In the genomic region with DNA sequence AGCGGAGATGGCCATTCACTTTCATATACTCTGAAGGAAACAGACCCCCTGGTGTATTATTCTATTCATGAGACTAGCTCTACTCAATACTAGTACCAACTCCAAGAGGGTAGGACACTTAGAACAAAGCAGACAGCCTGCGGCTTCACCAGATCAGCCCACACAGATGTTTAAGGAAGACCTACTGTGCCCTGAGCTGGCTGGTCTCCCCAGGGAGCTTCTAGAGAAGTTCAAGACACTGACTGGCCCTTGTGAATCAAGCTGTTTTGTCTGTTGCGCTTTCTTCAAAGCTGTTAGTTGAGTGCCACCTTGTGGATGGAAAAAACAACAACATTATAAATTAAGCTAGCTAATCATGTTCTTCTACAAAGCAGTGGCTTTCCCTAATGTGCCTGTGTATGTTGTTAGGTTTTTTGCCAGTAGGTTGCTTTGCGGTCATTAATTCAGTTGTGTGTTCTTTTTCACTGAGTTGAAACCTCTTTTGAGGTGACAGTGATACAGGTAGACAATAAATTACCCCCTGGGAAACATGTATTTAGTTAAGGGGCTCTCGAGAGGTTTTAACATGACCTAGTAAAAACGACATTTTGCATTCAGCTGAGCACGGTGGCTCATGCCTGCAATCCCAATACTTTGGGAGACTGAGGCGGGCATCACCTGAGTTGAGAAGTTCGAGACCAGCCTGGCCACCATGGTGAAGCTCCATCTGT, we compare ENCODE assay signal across 8 cellular contexts.
DNase-seq lines count a peak whose midpoint lies in the region; ATAC-seq and TF ChIP-seq lines count a peak whose summit lies in the region.

No MANE protein-coding gene starts in this region.

- DNase-seq in OCI-M1 (lab: John Stamatoyannopoulos, UW), result peak; percentile 83
- peak; percentile 62 for DNase-seq in cerebellum (ENCODE audit: low spot score)
- no peak for DNase-seq in left lobe of liver (ENCODE audit: low spot score)
- no peak for DNase-seq in transverse colon

- H2AFZ ChIP-seq in Loucy (ENCODE audit: low read length), result no peak overlapping the region

- H3K9me3 ChIP-seq in BLaER1, result no peaks in the 10 kb centered on the region
- H3K9me3 ChIP-seq in Loucy (ENCODE audit: insufficient read depth, low read depth, low read length), result no peaks in the 10 kb centered on the region
- no peaks in the 10 kb centered on the region for H3K9me3 ChIP-seq in transverse colon

- in situ Hi-C loops in transverse colon (cut with MboI; ENCODE audit: low pct_ligation_motif_present in 1 of 4, low pct_unique_long_range_greater_than_20kb in 1 of 4, low sequenced_read_pairs in 3 of 4), result loop anchor here (5.0 to 25.0 kb wide), 3 partner anchors 185 to 1040 kb away; no protein-coding TSS in a partner anchor

- H3K27me3 ChIP-seq in BLaER1 (no peaks in the 10 kb centered on the region), Loucy (ENCODE audit: insufficient read depth, low read length, poor library complexity, severe bottlenecking) (no peaks in the 10 kb centered on the region), transverse colon (no peaks in the 10 kb centered on the region)

- H3K9me2 ChIP-seq in Loucy (replicated peaks; ENCODE audit: low read depth, low read length), result no peaks in the 10 kb centered on the region

- H3K4me1 ChIP-seq in BLaER1, result peaks cover 9% of the 10 kb centered on the region
- no peaks in the 10 kb centered on the region for H3K4me1 ChIP-seq in Loucy (ENCODE audit: insufficient read depth, low read length, poor library complexity, severe bottlenecking)
- peaks cover 0 to 18% (median 6%) of the 10 kb centered on the region in 4 donors for H3K4me1 ChIP-seq in transverse colon

- 29 to 55% methylated on average over 3 to 9 of the region's 9 CpGs for WGBS in transverse colon (ENCODE audit: low coverage in 1 of 2), 2 donors

- H3K4me2 ChIP-seq in BLaER1, result peak overlapping the region; percentile 35
- no peak overlapping the region for H3K4me2 ChIP-seq in Loucy (ENCODE audit: low read depth, low read length, poor library complexity, severe bottlenecking)

- intact Hi-C loops in transverse colon (cut with DNase I; ENCODE audit: low total_unique reads), result loop anchor here (1.0 kb wide), 1 partner anchor 190 kb away; no protein-coding TSS in a partner anchor

- TF ChIP-seq EP300 in transverse colon (IDR thresholded peaks at IDR 0.05; ENCODE audit: low read depth), result no peak

- H3F3A ChIP-seq in Loucy (ENCODE audit: low read depth), result no peaks in the 10 kb centered on the region

- H3K36me3 ChIP-seq in BLaER1 (no peaks in the 10 kb centered on the region), Loucy (ENCODE audit: insufficient read depth, low read length) (no peaks in the 10 kb centered on the region), transverse colon (no peaks in the 10 kb centered on the region)

- H3K4me3 ChIP-seq in BLaER1 (no peak overlapping the region), Loucy (ENCODE audit: low read length, poor library complexity, severe bottlenecking) (no peak overlapping the region), transverse colon (no peak overlapping the region)

- H3K79me2 ChIP-seq in Loucy (ENCODE audit: insufficient read depth, low read length), result no peaks in the 10 kb centered on the region

- no peak for TF ChIP-seq POLR2A in transverse colon (IDR thresholded peaks at IDR 0.05)

- H3K9ac ChIP-seq in BLaER1, result no peak overlapping the region
- no peak overlapping the region for H3K9ac ChIP-seq in Loucy (ENCODE audit: low read depth, low read length, poor library complexity, severe bottlenecking)

- H4K20me1 ChIP-seq in BLaER1 (no peaks in the 10 kb centered on the region), Loucy (ENCODE audit: insufficient read depth, low read length, poor library complexity, severe bottlenecking) (no peaks in the 10 kb centered on the region)

- ATAC-seq in GM18511 (IDR thresholded peaks at IDR 0.05; ENCODE audit: unreplicated experiment) (peak; percentile 66), left lobe of liver (peak; percentile 82), HG03196 (IDR thresholded peaks at IDR 0.05; ENCODE audit: unreplicated experiment) (no peak)

- H3K27ac ChIP-seq in BLaER1, result no peak overlapping the region
- H3K27ac ChIP-seq in transverse colon, result no peak overlapping the region

- peak; percentile 72 for TF ChIP-seq CTCF in Loucy (conservative IDR thresholded peaks at IDR 0.05; ENCODE audit: low read length)
- TF ChIP-seq CTCF in transverse colon (IDR thresholded peaks at IDR 0.05), result peak; percentile 54 to 81 (median 64)

Comparison
In these comparisons a context has a peak if more than half of its experiments do, and no peak if none do; other contexts are left out.
1. DNase-seq: peak in OCI-M1 (single experiment) and cerebellum (single experiment); none in left lobe of liver (single experiment) and transverse colon (single experiment).